8 cellular contexts compared by ENCODE assay signal in the genomic region with DNA sequence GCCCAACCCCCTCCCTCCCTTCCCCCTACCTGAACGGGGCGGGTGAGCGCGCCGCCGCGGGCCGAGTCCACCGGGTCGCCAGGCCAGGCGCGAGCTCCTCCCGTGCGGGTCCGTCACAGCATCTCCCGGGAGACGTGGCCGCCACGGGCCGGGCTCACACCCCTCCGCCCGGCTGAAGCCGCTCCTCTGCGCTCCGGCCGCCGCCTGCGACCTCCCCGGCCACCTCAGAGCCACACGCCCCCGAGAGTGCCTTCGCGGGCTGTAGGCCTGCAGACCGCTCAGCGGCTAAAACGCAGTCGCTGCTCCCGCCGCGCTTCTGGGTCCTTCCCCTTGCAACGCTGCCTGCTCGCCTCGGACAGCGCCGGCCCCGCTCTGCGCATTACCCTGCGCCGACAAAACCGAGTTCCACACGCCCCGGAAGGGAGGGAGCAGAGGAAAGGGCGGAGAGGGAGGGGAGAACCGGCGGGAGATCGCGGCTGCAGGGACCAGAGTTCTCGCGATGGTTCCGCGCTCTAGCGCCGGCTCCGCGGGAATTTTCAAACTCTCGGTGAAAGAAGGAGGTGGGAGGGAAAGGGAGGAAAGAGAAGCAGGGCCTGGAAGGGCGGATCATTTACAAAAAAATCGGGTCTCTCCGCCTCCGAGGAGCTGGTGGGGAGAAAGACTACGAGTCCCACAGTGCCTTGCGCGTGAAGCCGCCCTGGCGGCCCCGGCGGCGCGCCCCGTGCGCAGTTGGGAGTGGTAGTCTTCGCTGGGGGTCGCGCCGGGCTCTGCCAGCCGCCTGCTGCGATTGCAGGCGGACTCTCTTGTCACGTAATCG. TPM values are rescaled to one million over a fixed set of nuclear protein-coding genes. Genes with fewer than 3 reads are reported as not detected.
A peak's percentile ranks its signal among the peaks of the same experiment; 100 is the strongest.
DNase-seq lines count a peak whose midpoint lies in the region; ATAC-seq, FAIRE-seq and TF ChIP-seq lines count a peak whose summit lies in the region.

A gene with protein sequence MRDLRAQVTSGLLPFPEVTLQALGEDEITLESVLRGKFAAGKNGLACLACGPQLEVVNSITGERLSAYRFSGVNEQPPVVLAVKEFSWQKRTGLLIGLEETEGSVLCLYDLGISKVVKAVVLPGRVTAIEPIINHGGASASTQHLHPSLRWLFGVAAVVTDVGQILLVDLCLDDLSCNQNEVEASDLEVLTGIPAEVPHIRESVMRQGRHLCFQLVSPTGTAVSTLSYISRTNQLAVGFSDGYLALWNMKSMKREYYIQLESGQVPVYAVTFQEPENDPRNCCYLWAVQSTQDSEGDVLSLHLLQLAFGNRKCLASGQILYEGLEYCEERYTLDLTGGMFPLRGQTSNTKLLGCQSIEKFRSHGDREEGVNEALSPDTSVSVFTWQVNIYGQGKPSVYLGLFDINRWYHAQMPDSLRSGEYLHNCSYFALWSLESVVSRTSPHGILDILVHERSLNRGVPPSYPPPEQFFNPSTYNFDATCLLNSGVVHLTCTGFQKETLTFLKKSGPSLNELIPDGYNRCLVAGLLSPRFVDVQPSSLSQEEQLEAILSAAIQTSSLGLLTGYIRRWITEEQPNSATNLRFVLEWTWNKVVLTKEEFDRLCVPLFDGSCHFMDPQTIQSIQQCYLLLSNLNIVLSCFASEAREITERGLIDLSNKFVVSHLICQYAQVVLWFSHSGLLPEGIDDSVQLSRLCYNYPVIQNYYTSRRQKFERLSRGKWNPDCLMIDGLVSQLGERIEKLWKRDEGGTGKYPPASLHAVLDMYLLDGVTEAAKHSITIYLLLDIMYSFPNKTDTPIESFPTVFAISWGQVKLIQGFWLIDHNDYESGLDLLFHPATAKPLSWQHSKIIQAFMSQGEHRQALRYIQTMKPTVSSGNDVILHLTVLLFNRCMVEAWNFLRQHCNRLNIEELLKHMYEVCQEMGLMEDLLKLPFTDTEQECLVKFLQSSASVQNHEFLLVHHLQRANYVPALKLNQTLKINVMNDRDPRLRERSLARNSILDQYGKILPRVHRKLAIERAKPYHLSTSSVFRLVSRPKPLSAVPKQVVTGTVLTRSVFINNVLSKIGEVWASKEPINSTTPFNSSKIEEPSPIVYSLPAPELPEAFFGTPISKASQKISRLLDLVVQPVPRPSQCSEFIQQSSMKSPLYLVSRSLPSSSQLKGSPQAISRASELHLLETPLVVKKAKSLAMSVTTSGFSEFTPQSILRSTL (N-terminal part only) (minus strand): TSS at position 400 of the 817 bp plus-strand sequence. CDS start 13,578 bp downstream, outside the sequence.

- H3K4me1 ChIP-seq in mammary epithelial cell (ENCODE audit: insufficient read depth, low read length) (peaks cover 2% of the 10 kb centered on the region), iPS-20b (ENCODE audit: insufficient read depth, low read length) (no peaks in the 10 kb centered on the region), small intestine (ENCODE audit: control insufficient read depth in 2 of 2, insufficient read depth in 1 of 2, low read depth in 1 of 2, low read length in 1 of 2) (peaks cover 2 to 4% of the 10 kb centered on the region in 2 donors)

- WGBS in mammary epithelial cell (ENCODE audit: low coverage, missing lambda C conversion rate): 2% methylated on average over 10 of the region's 90 CpGs
- WGBS in small intestine, 3 donors: 0 to 1% (median 0%) methylated on average over 55 to 90 of the region's 90 CpGs

- FAIRE-seq in small intestine (lab: Jason Lieb, UNC): no peak

- peaks cover 43% of the 10 kb centered on the region for H3K79me2 ChIP-seq in mammary epithelial cell (ENCODE audit: insufficient read depth, low read length)

- no peak for TF ChIP-seq CTCF in WERI-Rb-1 (IDR thresholded peaks at IDR 0.05; ENCODE audit: low read depth, low read length)
- peak in 1 of 2 donors; percentile 1 for TF ChIP-seq CTCF in mammary epithelial cell (conservative IDR thresholded peaks at IDR 0.05 in 1 of 2, IDR thresholded peaks at IDR 0.05 in 1 of 2; ENCODE audit: extremely low read depth in 1 of 2, insufficient read depth in 1 of 2, low read depth in 1 of 2, low read length in 2 of 2)

- CTCF ChIA-PET in mammary epithelial cell (lab: Charles Lee; ENCODE audit: low non-redundant PET): no interaction called here

- H3K4me3 ChIP-seq in WERI-Rb-1 (ENCODE audit: low read depth, low read length) (peak within 1 kb of the TSS; percentile 82), mammary epithelial cell (replicated peaks in 1 of 3; ENCODE audit: insufficient read depth in 1 of 3, low read depth in 2 of 3, low read length in 3 of 3) (peak within 1 kb of the TSS; percentile 72 to 95 (median 89)), iPS-20b (ENCODE audit: low read length) (peak within 1 kb of the TSS; percentile 90), small intestine (ENCODE audit: low read depth in 1 of 2, low read length in 2 of 2) (peak within 1 kb of the TSS; percentile 73 to 76)

- H3K9me3 ChIP-seq in WERI-Rb-1 (ENCODE audit: severe bottlenecking): no peaks in the 10 kb centered on the region
- H3K9me3 ChIP-seq in mammary epithelial cell (replicated peaks; ENCODE audit: insufficient read depth, low read length): no peaks in the 10 kb centered on the region
- H3K9me3 ChIP-seq in iPS-20b (ENCODE audit: insufficient read depth, low read depth, low read length): no peaks in the 10 kb centered on the region
- H3K9me3 ChIP-seq in small intestine (ENCODE audit: control insufficient read depth, low read depth): no peaks in the 10 kb centered on the region

- H3K9ac ChIP-seq in mammary epithelial cell (ENCODE audit: insufficient read depth, low read length): peak within 1 kb of the TSS; percentile 90
- H3K9ac ChIP-seq in iPS-20b (ENCODE audit: low read depth, low read length): peak within 1 kb of the TSS; percentile 98

- ATAC-seq in GM18873 (IDR thresholded peaks at IDR 0.05; ENCODE audit: low FRiP score, unreplicated experiment) (peak; percentile 84), HG03139 (IDR thresholded peaks at IDR 0.05; ENCODE audit: unreplicated experiment) (peak; percentile 88)

- dilution Hi-C loops in mammary epithelial cell (cut with HindIII; ENCODE audit: low sequenced_read_pairs): no loop called here

- no TSS peak for BruUV-seq in mammary epithelial cell (replicated peaks; lab: Mats Ljungman, UMichigan)

- in situ Hi-C loops in ACHN (cut with HindIII; ENCODE audit: low pct_ligation_motif_present, low pct_unique_long_range_greater_than_20kb, low sequenced_read_pairs): no loop called here
- in situ Hi-C loops in mammary epithelial cell (cut with MboI; ENCODE audit: low sequenced_read_pairs in 2 of 2): no loop called here

- H2AFZ ChIP-seq in mammary epithelial cell (ENCODE audit: low read depth, low read length): peak within 1 kb of the TSS; percentile 94

- H3K4me2 ChIP-seq in mammary epithelial cell (ENCODE audit: insufficient read depth, low read depth, low read length): peak within 1 kb of the TSS; percentile 88

- H3K36me3 ChIP-seq in WERI-Rb-1 (peaks cover 33% of the 10 kb centered on the region), mammary epithelial cell (ENCODE audit: insufficient read depth, low read length) (peaks cover 7% of the 10 kb centered on the region), iPS-20b (ENCODE audit: insufficient read depth, low read depth, low read length) (peaks cover 8% of the 10 kb centered on the region), small intestine (ENCODE audit: control insufficient read depth in 2 of 2, insufficient read depth in 2 of 2, low read length in 2 of 2) (no peaks in the 10 kb centered on the region)

- no peaks in the 10 kb centered on the region for H3K27me3 ChIP-seq in WERI-Rb-1 (ENCODE audit: insufficient read depth, low read depth, severe bottlenecking)
- H3K27me3 ChIP-seq in mammary epithelial cell (ENCODE audit: insufficient read depth, low read length): no peaks in the 10 kb centered on the region
- H3K27me3 ChIP-seq in iPS-20b (ENCODE audit: insufficient read depth, low read length): no peaks in the 10 kb centered on the region
- no peaks in the 10 kb centered on the region for H3K27me3 ChIP-seq in small intestine (ENCODE audit: control insufficient read depth in 2 of 2, insufficient read depth in 2 of 2, low read length in 2 of 2)

- peak; percentile 99 for DNase-seq in ACHN
- peak; percentile 99 for DNase-seq in NCI-H2227 (lab: John Stamatoyannopoulos, UW; ENCODE audit: unreplicated experiment)
- peak; percentile 99 for DNase-seq in WERI-Rb-1
- peak; percentile 97 for DNase-seq in mammary epithelial cell
- DNase-seq in small intestine: peak; percentile 96

- peak within 1 kb of the TSS; percentile 98 for H3K27ac ChIP-seq in WERI-Rb-1
- peak within 1 kb of the TSS; percentile 80 for H3K27ac ChIP-seq in mammary epithelial cell (ENCODE audit: insufficient read depth, low read depth, low read length)
- peak within 1 kb of the TSS; percentile 92 for H3K27ac ChIP-seq in iPS-20b (ENCODE audit: low read length)
- H3K27ac ChIP-seq in small intestine (ENCODE audit: low read depth in 1 of 2, low read length in 1 of 2): peak within 1 kb of the TSS; percentile 91 to 94

- intact Hi-C loops in mammary epithelial cell (cut with micrococcal nuclease): loop anchor here (2.0 to 5.0 kb wide), 5 partner anchors 76 to 401 kb away; a partner anchor contains a TSS

- H4K20me1 ChIP-seq in mammary epithelial cell (ENCODE audit: insufficient read depth, low read length): no peaks in the 10 kb centered on the region

RNA-seq across cellular contexts. Expression of the gene that starts here (rescaled TPM):
- total RNA-seq in mammary epithelial cell: 10 to 100 TPM; 31.7 to 41.0 TPM
- polyA plus RNA-seq in mammary epithelial cell (13.4 TPM), small intestine (1 to 10 TPM; 6.2 to 9.0 (median 8.1) TPM)
- 48.2 TPM for polyA minus RNA-seq in mammary epithelial cell

Comparison
In these comparisons a context has a peak if more than half of its experiments do, and no peak if none do; other contexts are left out.
1. Peak in every context shown above with its lines: DNase-seq, ATAC-seq, H3K4me3 ChIP-seq and H3K27ac ChIP-seq.